19 cellular contexts compared by ENCODE assay signal in the genomic region with DNA sequence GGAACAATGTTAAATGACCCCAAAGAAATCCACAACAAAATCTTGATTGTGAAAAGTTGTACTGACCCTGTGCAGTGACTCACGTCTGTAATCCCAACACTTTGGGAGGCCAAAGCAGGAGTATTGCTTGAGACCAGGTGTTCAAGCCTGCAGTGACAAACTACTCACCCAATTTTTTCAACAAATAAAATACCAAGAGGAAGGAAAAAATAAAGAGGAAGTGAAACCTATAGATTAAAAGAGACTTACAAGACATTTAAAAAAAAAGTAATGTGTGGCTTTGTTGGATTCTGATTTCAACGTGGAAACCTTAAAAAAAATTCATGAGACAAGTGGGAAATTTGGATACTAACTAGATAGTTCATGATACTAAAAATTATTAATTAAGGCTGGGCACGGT. TPM values are rescaled to one million over a fixed set of nuclear protein-coding genes. Genes with fewer than 3 reads are reported as not detected.
DNase-seq lines count a peak whose midpoint lies in the region; ATAC-seq and TF ChIP-seq lines count a peak whose summit lies in the region.
"Had no signal": no experiment of that assay in that cellular context is flagged by ENCODE, and none has a peak within 500 bp of the region (broad histone marks: within the 10 kb centered on the region; RNA-seq: fewer than 3 reads in every experiment).

No MANE protein-coding gene starts in this region.

- H3K4me3 ChIP-seq in right lobe of liver: no peak overlapping the region
- H3K4me3 ChIP-seq: left lung had no signal

- no peak overlapping the region for H3K27ac ChIP-seq in right lobe of liver
- H3K27ac ChIP-seq: 22Rv1, left lung had no signal

- no peaks in the 10 kb centered on the region for H3K9me3 ChIP-seq in right lobe of liver
- H3K9me3 ChIP-seq: left lung had no signal

- no peaks in the 10 kb centered on the region for H3K9me3 Mint-ChIP-seq in naive B cell
- H3K9me3 Mint-ChIP-seq in activated T-helper 1 cell treated with anti-CD3 and anti-CD28 coated beads, Interleukin-12 subunit alpha, Interleukin-12 subunit beta, Interleukin-2, Interleukin-4 antibody, amounts not matched to agents 30 ng/mL and 10 ng/mL and 1 ng/mL, durations not matched to agents 14 hours and 24 hours and 36 hours: no peaks in the 10 kb centered on the region
- H3K9me3 Mint-ChIP-seq: activated CD8-positive, alpha-beta T cell treated with anti-CD3 and anti-CD28 coated beads for 36 hours; activated T-helper 2 cell treated with anti-CD3 and anti-CD28 coated beads, Interferon-gamma antibody, Interleukin-2, Interleukin-4, amounts not matched to agents 10 μg/mL and 5 μg/mL and 100 μg/mL, durations not matched to agents 14 hours and 24 hours and 36 hours; CD4-positive, CD25-positive, alpha-beta regulatory T cell; central memory CD8-positive, alpha-beta T cell had no signal

- TF ChIP-seq CTCF in right lobe of liver (IDR thresholded peaks at IDR 0.05): no peak

- peak overlapping the region in 7 of 8 donors; percentile 30 to 61 (median 51) for H3K4me3 Mint-ChIP-seq in naive B cell
- no peak overlapping the region for H3K4me3 Mint-ChIP-seq in activated T-helper 1 cell treated with anti-CD3 and anti-CD28 coated beads, Interleukin-12 subunit alpha, Interleukin-12 subunit beta, Interleukin-2, Interleukin-4 antibody, amounts not matched to agents 30 ng/mL and 10 ng/mL and 1 ng/mL, durations not matched to agents 14 hours and 24 hours and 36 hours
- H3K4me3 Mint-ChIP-seq: activated CD8-positive, alpha-beta T cell treated with anti-CD3 and anti-CD28 coated beads for 36 hours; CD4-positive, CD25-positive, alpha-beta regulatory T cell; central memory CD8-positive, alpha-beta T cell had no signal

- no peaks in the 10 kb centered on the region for H3K27me3 Mint-ChIP-seq in naive B cell
- H3K27me3 Mint-ChIP-seq in activated T-helper 1 cell treated with anti-CD3 and anti-CD28 coated beads, Interleukin-12 subunit alpha, Interleukin-12 subunit beta, Interleukin-2, Interleukin-4 antibody, amounts not matched to agents 30 ng/mL and 10 ng/mL and 1 ng/mL, durations not matched to agents 14 hours and 24 hours and 36 hours (ENCODE audit: insufficient read depth): no peaks in the 10 kb centered on the region
- H3K27me3 Mint-ChIP-seq: activated CD8-positive, alpha-beta T cell treated with anti-CD3 and anti-CD28 coated beads for 36 hours; CD4-positive, CD25-positive, alpha-beta regulatory T cell; central memory CD8-positive, alpha-beta T cell had no signal

- WGBS in right lobe of liver (ENCODE audit: insufficient coverage, low coverage, low lambda C conversion rate, missing lambda C conversion rate): 73% methylated on average over 3 of the region's 3 CpGs

- H3K27ac Mint-ChIP-seq in naive B cell: peak overlapping the region in 4 of 6 donors; percentile 4 to 68 (median 55)
- H3K27ac Mint-ChIP-seq in activated T-helper 1 cell treated with anti-CD3 and anti-CD28 coated beads, Interleukin-12 subunit alpha, Interleukin-12 subunit beta, Interleukin-2, Interleukin-4 antibody, amounts not matched to agents 30 ng/mL and 10 ng/mL and 1 ng/mL, durations not matched to agents 14 hours and 24 hours and 36 hours: no peak overlapping the region
- H3K27ac Mint-ChIP-seq: activated CD8-positive, alpha-beta T cell treated with anti-CD3 and anti-CD28 coated beads for 36 hours; activated T-helper 2 cell treated with anti-CD3 and anti-CD28 coated beads, Interferon-gamma antibody, Interleukin-2, Interleukin-4, amounts not matched to agents 10 μg/mL and 5 μg/mL and 100 μg/mL, durations not matched to agents 14 hours and 24 hours and 36 hours; CD4-positive, CD25-positive, alpha-beta regulatory T cell had no signal

- peaks cover 6 to 16% (median 7%) of the 10 kb centered on the region in 3 donors for H3K4me1 Mint-ChIP-seq in naive B cell
- H3K4me1 Mint-ChIP-seq in activated T-helper 1 cell treated with anti-CD3 and anti-CD28 coated beads, Interleukin-12 subunit alpha, Interleukin-12 subunit beta, Interleukin-2, Interleukin-4 antibody, amounts not matched to agents 30 ng/mL and 10 ng/mL and 1 ng/mL, durations not matched to agents 14 hours and 24 hours and 36 hours (ENCODE audit: low read depth): peaks cover 5% of the 10 kb centered on the region
- H3K4me1 Mint-ChIP-seq: central memory CD8-positive, alpha-beta T cell had no signal

- peak; percentile 16 for DNase-seq in SKM-1 treated with dmso at 0.1 percent for 144 hours (lab: John Stamatoyannopoulos, UW; ENCODE audit: unreplicated experiment)
- no peak for DNase-seq in SKM-1 (lab: John Stamatoyannopoulos, UW; ENCODE audit: unreplicated experiment)
- peak; percentile 79 for DNase-seq in NOMO-1 treated with DMSO at 0.1 percent for 48 hours (lab: John Stamatoyannopoulos, UW; ENCODE audit: unreplicated experiment)
- DNase-seq in naive B cell: peak; percentile 41
- no peak for DNase-seq in right lobe of liver
- DNase-seq in activated T-helper 1 cell treated with anti-CD3 and anti-CD28 coated beads, Interleukin-12 subunit alpha, Interleukin-12 subunit beta, Interleukin-2, Interleukin-4 antibody, amounts not matched to agents 30 ng/mL and 10 ng/mL and 1 ng/mL, durations not matched to agents 14 hours and 24 hours and 36 hours (ENCODE audit: low spot score): no peak
- DNase-seq: activated CD8-positive, alpha-beta T cell treated with anti-CD3 and anti-CD28 coated beads for 36 hours; CD4-positive, CD25-positive, alpha-beta regulatory T cell; H7; left lung; NCI-H187; NCI-H526; stimulated activated CD4-positive, alpha-beta T cell treated with anti-CD3 and anti-CD28 coated beads, Interleukin-12 subunit alpha, Interleukin-12 subunit beta, amount 100 ng/mL, for 4 hours; substantia nigra had no signal

- H3K4me1 ChIP-seq in right lobe of liver: no peaks in the 10 kb centered on the region
- H3K4me1 ChIP-seq: left lung had no signal

- intact Hi-C loops in right lobe of liver (cut with DNase I): no loop called here
- intact Hi-C loops in activated T-helper 1 cell treated with anti-CD3 and anti-CD28 coated beads, Interleukin-12 subunit alpha, Interleukin-12 subunit beta, Interleukin-2, Interleukin-4 antibody, amounts not matched to agents 30 ng/mL and 10 ng/mL and 1 ng/mL, durations not matched to agents 14 hours and 24 hours and 36 hours (cut with micrococcal nuclease): no loop called here

- TF ChIP-seq POLR2A in right lobe of liver (IDR thresholded peaks at IDR 0.05): no peak

- H3K36me3 ChIP-seq in right lobe of liver: no peaks in the 10 kb centered on the region
- H3K36me3 ChIP-seq: left lung had no signal

- ATAC-seq in HG02885 (IDR thresholded peaks at IDR 0.05; ENCODE audit: poor library complexity, unreplicated experiment): peak; percentile 67
- ATAC-seq in naive B cell (ENCODE audit: low read depth in 2 of 2): peak; percentile 51 to 80
- ATAC-seq in GM19328 (IDR thresholded peaks at IDR 0.05; ENCODE audit: unreplicated experiment): no peak
- ATAC-seq in right lobe of liver: no peak
- ATAC-seq: activated CD8-positive, alpha-beta T cell treated with anti-CD3 and anti-CD28 coated beads for 36 hours; left lung had no signal

- H3K27me3 ChIP-seq in right lobe of liver: no peaks in the 10 kb centered on the region
- H3K27me3 ChIP-seq: left lung had no signal

- peaks cover 0 to under 1% of the 10 kb centered on the region in 2 donors for H3K36me3 Mint-ChIP-seq in naive B cell
- H3K36me3 Mint-ChIP-seq in activated T-helper 1 cell treated with anti-CD3 and anti-CD28 coated beads, Interleukin-12 subunit alpha, Interleukin-12 subunit beta, Interleukin-2, Interleukin-4 antibody, amounts not matched to agents 30 ng/mL and 10 ng/mL and 1 ng/mL, durations not matched to agents 14 hours and 24 hours and 36 hours (ENCODE audit: low read depth): peaks cover 31% of the 10 kb centered on the region
- H3K36me3 Mint-ChIP-seq: CD4-positive, CD25-positive, alpha-beta regulatory T cell had no signal

RNA-seq across cellular contexts. Expression of gene GINS1, which starts 31.9 kb away (rescaled TPM):
- polyA plus RNA-seq in naive B cell (ENCODE audit: low read depth in 6 of 6): 1 to 10 TPM; 1.1 to 3.4 (median 1.8) TPM
- total RNA-seq in right lobe of liver: 1 to 10 TPM in 2 of 6 experiments, under 1 TPM in 4; 0.37 to 3.5 (median 0.76) TPM
- 39.6 and 40.1 TPM in 2 replicates for total RNA-seq in activated T-helper 1 cell treated with anti-CD3 and anti-CD28 coated beads, Interleukin-12 subunit alpha, Interleukin-12 subunit beta, Interleukin-2, Interleukin-4 antibody, amounts not matched to agents 30 ng/mL and 10 ng/mL and 1 ng/mL, durations not matched to agents 14 hours and 24 hours and 36 hours

RNA-seq across cellular contexts. Expression of gene ABHD12, which starts 48.7 kb away (rescaled TPM):
- polyA plus RNA-seq in naive B cell (ENCODE audit: low read depth in 6 of 6): 10 to 100 TPM; 15.7 to 23.1 (median 20.3) TPM
- total RNA-seq in right lobe of liver: 10 to 100 TPM; 16.1 to 23.6 (median 18.7) TPM
- 37.0 and 37.6 TPM in 2 replicates for total RNA-seq in activated T-helper 1 cell treated with anti-CD3 and anti-CD28 coated beads, Interleukin-12 subunit alpha, Interleukin-12 subunit beta, Interleukin-2, Interleukin-4 antibody, amounts not matched to agents 30 ng/mL and 10 ng/mL and 1 ng/mL, durations not matched to agents 14 hours and 24 hours and 36 hours

Comparison
In these comparisons a context has a peak if more than half of its experiments do, and no peak if none do; other contexts are left out.
1. DNase-seq: peak in SKM-1 treated with dmso at 0.1 percent for 144 hours (single experiment), NOMO-1 treated with DMSO at 0.1 percent for 48 hours (single experiment) and naive B cell (single experiment); none in SKM-1 (single experiment), right lobe of liver (0 of 3) and activated T-helper 1 cell treated with anti-CD3 and anti-CD28 coated beads, Interleukin-12 subunit alpha, Interleukin-12 subunit beta, Interleukin-2, Interleukin-4 antibody, amounts not matched to agents 30 ng/mL and 10 ng/mL and 1 ng/mL, durations not matched to agents 14 hours and 24 hours and 36 hours (single experiment).
2. ATAC-seq: peak in HG02885 (single experiment) and naive B cell (2 of 2); none in GM19328 (single experiment) and right lobe of liver (0 of 4).